Comparison of ENCODE assay signal across 20 cellular contexts in genomic region chr18:13390196-13390595, GRCh38.
DNase-seq lines count a peak whose midpoint lies in the region; ATAC-seq and TF ChIP-seq lines count a peak whose summit lies in the region.
"Had no signal": no experiment of that assay in that cellular context is flagged by ENCODE, and none has a peak within 500 bp of the region (broad histone marks: within the 10 kb centered on the region; RNA-seq: fewer than 3 reads in every experiment).

No MANE protein-coding gene starts in this region.

- H3K36me3 ChIP-seq in KOPT-K1 (ENCODE audit: insufficient read depth, low read length) (peaks cover 43% of the 10 kb centered on the region), thymus (ENCODE audit: control insufficient read depth, insufficient read depth) (peaks cover 37% of the 10 kb centered on the region), SK-N-SH (replicated peaks in 1 of 2; ENCODE audit: control insufficient read depth in 1 of 2, insufficient read depth in 2 of 2, low read length in 1 of 2) (no peaks in the 10 kb centered on the region)
- H3K36me3 ChIP-seq: upper lobe of right lung had no signal

- H3K4me1 ChIP-seq in thymus (ENCODE audit: control insufficient read depth, insufficient read depth, low read length) (peaks cover 45% of the 10 kb centered on the region), SK-N-SH (ENCODE audit: control insufficient read depth in 1 of 2, insufficient read depth in 2 of 2, low read depth in 1 of 2, low read length in 1 of 2) (peaks cover 0 to 4% of the 10 kb centered on the region in 2 experiments; a peak in 1 of 4 replicates)
- H3K4me1 ChIP-seq: upper lobe of right lung had no signal

- DNase-seq in cardiac septum (ENCODE audit: low spot score) (peak; percentile 71), Right ventricle myocardium superior (no peak), ecto neural progenitor cell (ENCODE audit: low spot score) (peak; percentile 46), SK-N-SH (no peak)
- DNase-seq: activated CD4-positive, CD25-positive, alpha-beta regulatory T cell treated with anti-CD3 and anti-CD28 coated beads, Interleukin-2, amount 50 U/mL, for 72 hours; activated CD8-positive, alpha-beta T cell treated with anti-CD3 and anti-CD28 coated beads for 36 hours; activated T-cell treated with anti-CD3 and anti-CD28 coated beads for 4 hours; effector CD4-positive, alpha-beta T cell; glutamatergic neuron; HFFc6; KG1; MM.1S; natural killer cell; NCI-H146; upper lobe of right lung had no signal

- no peaks in the 10 kb centered on the region for H3K9me3 ChIP-seq in KOPT-K1 (ENCODE audit: insufficient read depth, low read length, poor library complexity, severe bottlenecking)
- H3K9me3 ChIP-seq in thymus (ENCODE audit: control insufficient read depth), result no peaks in the 10 kb centered on the region
- no peaks in the 10 kb centered on the region for H3K9me3 ChIP-seq in SK-N-SH
- H3K9me3 ChIP-seq: upper lobe of right lung had no signal

- POLR2A ChIA-PET in SK-N-SH (lab: Yijun Ruan, JAX), result no interaction called here

- no peak overlapping the region for H3K4me3 ChIP-seq in thymus (ENCODE audit: low read length)
- no peak overlapping the region for H3K4me3 ChIP-seq in SK-N-SH (ENCODE audit: low read depth in 2 of 2, low read length in 1 of 2)
- H3K4me3 ChIP-seq: GM23338, lung, upper lobe of right lung had no signal

- CTCF ChIA-PET in SK-N-SH (lab: Yijun Ruan, JAX), result no interaction called here

- H4K20me1 ChIP-seq in SK-N-SH (ENCODE audit: insufficient read depth), result no peaks in the 10 kb centered on the region

- TF ChIP-seq RAD21 in SK-N-SH (IDR thresholded peaks at IDR 0.05; ENCODE audit: low read length), result no peak

- no peaks in the 10 kb centered on the region for H3F3A ChIP-seq in SK-N-SH (replicated peaks; ENCODE audit: insufficient read depth)

- H2AFZ ChIP-seq in SK-N-SH (ENCODE audit: low read depth), result no peak overlapping the region
- H2AFZ ChIP-seq: GM23338 had no signal

- intact Hi-C loops in cardiac septum (cut with DNase I), result no loop called here
- intact Hi-C loops in Right ventricle myocardium superior (cut with DNase I), result no loop called here

- TF ChIP-seq CTCF in SK-N-SH (IDR thresholded peaks at IDR 0.05), result no peak

- no peaks in the 10 kb centered on the region for H3K9me2 ChIP-seq in SK-N-SH

- H3K27ac ChIP-seq in KOPT-K1 (ENCODE audit: low read depth, low read length, poor library complexity, severe bottlenecking) (peak overlapping the region; percentile 8), thymus (ENCODE audit: low read depth) (peak overlapping the region; percentile 33), SK-N-SH (ENCODE audit: low read depth in 2 of 2, low read length in 1 of 2) (no peak overlapping the region)
- H3K27ac ChIP-seq: upper lobe of right lung had no signal

- no peak overlapping the region for H3K4me2 ChIP-seq in SK-N-SH
- H3K4me2 ChIP-seq: GM23338 had no signal

- 88% methylated on average over 12 of the region's 12 CpGs for WGBS in thymus
- 81% methylated on average over 10 of the region's 12 CpGs for WGBS in SK-N-SH (ENCODE audit: low lambda C conversion rate)

- ATAC-seq in Right ventricle myocardium superior (ENCODE audit: poor library complexity) (no peak), HG02798 (IDR thresholded peaks at IDR 0.05; ENCODE audit: poor library complexity, unreplicated experiment) (no peak)
- ATAC-seq: activated CD8-positive, alpha-beta T cell treated with anti-CD3 and anti-CD28 coated beads for 36 hours; upper lobe of right lung had no signal

- H3K27me3 ChIP-seq in thymus (ENCODE audit: control insufficient read depth, insufficient read depth) (no peaks in the 10 kb centered on the region), SK-N-SH (ENCODE audit: insufficient read depth) (no peaks in the 10 kb centered on the region)
- H3K27me3 ChIP-seq: upper lobe of right lung had no signal

- no peak for TF ChIP-seq EP300 in SK-N-SH (IDR thresholded peaks at IDR 0.05; ENCODE audit: borderline replicate concordance in 1 of 2, low read depth in 1 of 2, low read length in 1 of 2)

- H3K79me2 ChIP-seq in SK-N-SH (ENCODE audit: insufficient read depth), result no peaks in the 10 kb centered on the region

- H3K9ac ChIP-seq in SK-N-SH, result no peak overlapping the region

TF ChIP-seq in SK-N-SH, 30 proteins besides CTCF, POLR2A, EP300 and RAD21:
- TF ChIP-seq GABPA (IDR thresholded peaks at IDR 0.05; ENCODE audit: low read depth), result no peak
- TF ChIP-seq TCF12 (IDR thresholded peaks at IDR 0.05), result no peak
- no peak for TF ChIP-seq USF1 (IDR thresholded peaks at IDR 0.05; ENCODE audit: borderline replicate concordance, low read depth)
- TF ChIP-seq IRF3 (IDR thresholded peaks at IDR 0.05; ENCODE audit: low read depth, low read length), result no peak
- no peak for TF ChIP-seq NFIC (IDR thresholded peaks at IDR 0.05; ENCODE audit: borderline replicate concordance)
- TF ChIP-seq USF2 (IDR thresholded peaks at IDR 0.05; ENCODE audit: borderline replicate concordance, low read depth, low read length), result no peak
- no peak for TF ChIP-seq CHD2 (IDR thresholded peaks at IDR 0.05; ENCODE audit: low read length, partially characterized antibody)
- no peak for TF ChIP-seq PBX3 (IDR thresholded peaks at IDR 0.05)
- TF ChIP-seq TEAD4 (IDR thresholded peaks at IDR 0.05; ENCODE audit: borderline replicate concordance, insufficient read depth), result no peak
- no peak for TF ChIP-seq ZBTB33 (IDR thresholded peaks at IDR 0.05; ENCODE audit: borderline replicate concordance, low read depth)
- no peak for TF ChIP-seq EZH2phosphoT487 (IDR thresholded peaks at IDR 0.05; ENCODE audit: borderline replicate concordance, low read depth)
- TF ChIP-seq ELF1 (IDR thresholded peaks at IDR 0.05), result no peak
- TF ChIP-seq JUND (IDR thresholded peaks at IDR 0.05), result no peak
- no peak for TF ChIP-seq FOXM1 (IDR thresholded peaks at IDR 0.05; ENCODE audit: low read depth)
- no peak for TF ChIP-seq RFX5 (IDR thresholded peaks at IDR 0.05; ENCODE audit: low read length)
- TF ChIP-seq POLR2AphosphoS5 (IDR thresholded peaks at IDR 0.05; ENCODE audit: low read depth, low read length), result no peak
- no peak for TF ChIP-seq TAF1 (IDR thresholded peaks at IDR 0.05; ENCODE audit: borderline replicate concordance, low read depth, low read length)
- no peak for TF ChIP-seq RXRA (IDR thresholded peaks at IDR 0.05; ENCODE audit: borderline replicate concordance, low read depth)

Comparison
In these comparisons a context has a peak if more than half of its experiments do, and no peak if none do; other contexts are left out.
1. DNase-seq: peak in cardiac septum (single experiment) and ecto neural progenitor cell (single experiment); none in Right ventricle myocardium superior (single experiment) and SK-N-SH (single experiment).
2. H3K27ac ChIP-seq: peak in KOPT-K1 (single experiment) and thymus (single experiment); none in SK-N-SH (0 of 2).